Comparison of ENCODE assay signal across 17 cellular contexts in the genomic region with DNA sequence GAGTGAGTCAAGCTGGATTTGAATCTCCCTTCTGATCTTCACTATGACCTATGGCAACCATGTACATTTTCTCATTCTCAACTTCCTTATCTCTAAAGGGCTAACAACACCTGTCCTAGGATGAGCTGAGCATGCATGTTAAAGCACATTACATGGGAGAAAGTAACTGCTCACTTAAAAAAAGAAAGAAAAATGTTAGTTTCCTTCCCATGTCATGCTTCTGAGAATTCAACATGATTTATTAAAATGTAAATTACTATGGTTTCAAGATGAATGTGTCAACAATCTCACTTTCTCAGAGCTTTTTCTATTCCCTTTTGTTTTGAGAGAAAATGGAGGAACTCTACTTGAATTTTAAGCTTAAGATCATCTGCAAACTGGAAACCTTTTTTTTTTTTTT.
"Had no signal": no experiment of that assay in that cellular context is flagged by ENCODE, and none has a peak within 500 bp of the region (broad histone marks: within the 10 kb centered on the region; RNA-seq: fewer than 3 reads in every experiment).

No MANE protein-coding gene starts in this region.

- H3K27me3 Mint-ChIP-seq: activated B cell treated with CpG ODN at 0.5 μM for 24 hours; activated naive CD8-positive, alpha-beta T cell had no signal

- H3K27ac Mint-ChIP-seq: activated B cell treated with CpG ODN at 0.5 μM for 24 hours; activated CD4-positive, alpha-beta memory T cell treated with anti-CD3 and anti-CD28 coated beads for 36 hours; activated naive CD8-positive, alpha-beta T cell; immature natural killer cell; nephron progenitor cell; stimulated activated memory B cell treated with anti-CD40 and anti-IgM and Interleukin-4, amounts not matched to agents 10 μg/mL and 1 μg/mL and 100 μg/mL, for 72 hours had no signal

- H3K4me1 Mint-ChIP-seq: activated B cell treated with CpG ODN at 0.5 μM for 24 hours; immature natural killer cell; nephron progenitor cell; stimulated activated memory B cell treated with anti-CD40 and anti-IgM and Interleukin-4, amounts not matched to agents 10 μg/mL and 1 μg/mL and 100 μg/mL, for 72 hours had no signal

- H3K36me3 ChIP-seq: esophagus muscularis mucosa, upper lobe of left lung had no signal

- H3K9me3 ChIP-seq: esophagus muscularis mucosa, testis, upper lobe of left lung had no signal

- H3K27me3 ChIP-seq: testis, upper lobe of left lung had no signal

- H3K9me3 Mint-ChIP-seq: activated B cell treated with CpG ODN at 0.5 μM for 24 hours; activated CD4-positive, alpha-beta memory T cell treated with anti-CD3 and anti-CD28 coated beads for 36 hours; stimulated activated memory B cell treated with anti-CD40 and anti-IgM and Interleukin-4, amounts not matched to agents 10 μg/mL and 1 μg/mL and 100 μg/mL, for 72 hours had no signal

- H3K4me1 ChIP-seq: esophagus muscularis mucosa, testis, upper lobe of left lung had no signal

- H3K4me3 Mint-ChIP-seq: activated B cell treated with CpG ODN at 0.5 μM for 24 hours; activated CD4-positive, alpha-beta memory T cell treated with anti-CD3 and anti-CD28 coated beads for 36 hours; activated naive CD8-positive, alpha-beta T cell; immature natural killer cell; nephron progenitor cell; stimulated activated memory B cell treated with anti-CD40 and anti-IgM and Interleukin-4, amounts not matched to agents 10 μg/mL and 1 μg/mL and 100 μg/mL, for 72 hours had no signal

- H3K27ac ChIP-seq: esophagus muscularis mucosa, testis, upper lobe of left lung had no signal

- H3K4me3 ChIP-seq: esophagus muscularis mucosa, testis, upper lobe of left lung had no signal

- FAIRE-seq: bronchial epithelial cell, endothelial cell of umbilical vein had no signal

- H3K36me3 Mint-ChIP-seq: activated CD4-positive, alpha-beta memory T cell treated with anti-CD3 and anti-CD28 coated beads for 36 hours; activated naive CD8-positive, alpha-beta T cell; immature natural killer cell; stimulated activated memory B cell treated with anti-CD40 and anti-IgM and Interleukin-4, amounts not matched to agents 10 μg/mL and 1 μg/mL and 100 μg/mL, for 72 hours had no signal

- ATAC-seq: left ventricle myocardium superior; sciatic nerve; stimulated activated memory B cell treated with anti-CD40 and anti-IgM and Interleukin-4, amounts not matched to agents 10 μg/mL and 1 μg/mL and 100 μg/mL, for 72 hours had no signal

- DNase-seq: activated B cell treated with CpG ODN at 0.5 μM for 24 hours; activated CD4-positive, alpha-beta memory T cell treated with anti-CD3 and anti-CD28 coated beads for 36 hours; activated CD4-positive, alpha-beta T cell treated with anti-CD3 and anti-CD28 coated beads for 4 hours; effector memory CD4-positive, alpha-beta T cell; immature natural killer cell; left ventricle myocardium superior; nephron progenitor cell; nucleus accumbens; stimulated activated CD4-positive, alpha-beta T cell treated with anti-CD3 and anti-CD28 coated beads, Interleukin-4, amount 100 ng/mL, for 4 hours; testis; upper lobe of left lung had no signal
